11 cellular contexts compared by ENCODE assay signal in genomic region chr7:82131224-82131623, GRCh38.
"Had no signal": no experiment of that assay in that cellular context is flagged by ENCODE, and none has a peak within 500 bp of the region (broad histone marks: within the 10 kb centered on the region; RNA-seq: fewer than 3 reads in every experiment).

No MANE protein-coding gene starts in this region.

- H3K4me1 ChIP-seq: parathyroid adenoma, stomach had no signal

- H3K36me3 ChIP-seq: stomach had no signal

- H3K27me3 ChIP-seq: stomach had no signal

- H3K9me3 ChIP-seq: stomach had no signal

- H2AFZ ChIP-seq: parathyroid adenoma had no signal

- DNase-seq: activated CD4-positive, alpha-beta T cell treated with anti-CD3 and anti-CD28 coated beads, Interleukin-2, amount 10 ng/mL, durations not matched to agents 7 days and 5 days; activated CD4-positive, CD25-positive, alpha-beta regulatory T cell; activated naive CD4-positive, alpha-beta T cell treated with anti-CD3 and anti-CD28 coated beads, Interleukin-2, amount 10 ng/mL, durations not matched to agents 7 days and 5 days; effector memory CD8-positive, alpha-beta T cell; naive thymus-derived CD4-positive, alpha-beta T cell; stomach; T-helper 17 cell had no signal

- FAIRE-seq: frontal cortex had no signal

- H3K27ac ChIP-seq: parathyroid adenoma, skin epidermis, stomach had no signal

- H3K79me2 ChIP-seq: parathyroid adenoma had no signal

- H3K4me3 ChIP-seq: lung, skin epidermis, stomach had no signal

- H3K9ac ChIP-seq: parathyroid adenoma had no signal

- ATAC-seq: effector memory CD8-positive, alpha-beta T cell; naive thymus-derived CD4-positive, alpha-beta T cell; T-helper 17 cell had no signal
